Comparison of ENCODE assay signal across 26 cellular contexts in the genomic region with DNA sequence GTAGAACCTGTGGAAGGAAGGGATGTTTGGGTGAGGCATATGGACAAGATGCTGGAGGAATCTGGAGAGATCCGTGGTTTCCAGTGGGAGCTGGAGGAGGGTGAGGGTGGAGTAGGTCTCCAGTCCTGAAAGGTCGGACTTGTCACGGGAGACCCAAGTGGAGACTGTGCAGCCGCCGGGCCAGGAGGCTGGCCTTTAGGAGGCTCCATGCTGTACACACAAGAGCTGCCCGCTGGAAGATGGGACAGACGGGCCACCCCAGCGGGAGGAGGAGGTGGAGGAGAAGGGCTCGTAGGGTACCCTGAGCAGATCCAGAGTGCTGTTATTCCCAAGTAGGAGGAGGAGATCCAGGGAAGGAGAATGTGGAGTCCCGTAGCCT.
DNase-seq lines count a peak whose midpoint lies in the region; ATAC-seq and TF ChIP-seq lines count a peak whose summit lies in the region.
"Had no signal": no experiment of that assay in that cellular context is flagged by ENCODE, and none has a peak within 500 bp of the region (broad histone marks: within the 10 kb centered on the region; RNA-seq: fewer than 3 reads in every experiment).

No MANE protein-coding gene starts in this region.

- no peak for TF ChIP-seq POLR2A in spleen (IDR thresholded peaks at IDR 0.05)

- H3K4me1 Mint-ChIP-seq in T-helper 2 cell treated with Interferon-gamma antibody and Interleukin-4, amounts not matched to agents 5 μg/mL and 100 μg/mL, for 36 hours (ENCODE audit: low read depth) = peaks cover 5% of the 10 kb centered on the region
- H3K4me1 Mint-ChIP-seq in CD14-positive monocyte = peaks cover under 1% of the 10 kb centered on the region

- H3K9me3 ChIP-seq in spleen (no peaks in the 10 kb centered on the region), SJCRH30 (replicated peaks) (no peaks in the 10 kb centered on the region)
- H3K9me3 ChIP-seq: esophagus squamous epithelium, heart right ventricle, MG63 had no signal

- H3K36me3 ChIP-seq in spleen (peaks cover 0 to 56% (median 0%) of the 10 kb centered on the region in 6 donors), SJCRH30 (no peaks in the 10 kb centered on the region), brain microvascular endothelial cell (replicated peaks) (no peaks in the 10 kb centered on the region)
- H3K36me3 ChIP-seq: esophagus squamous epithelium, MG63 had no signal

- no peaks in the 10 kb centered on the region for H3K9me3 Mint-ChIP-seq in T-helper 2 cell treated with Interferon-gamma antibody and Interleukin-4, amounts not matched to agents 5 μg/mL and 100 μg/mL, for 36 hours
- H3K9me3 Mint-ChIP-seq in CD14-positive monocyte = peaks cover 0 to 3% (median 0%) of the 10 kb centered on the region in 7 donors
- H3K9me3 Mint-ChIP-seq: activated T-cell treated with anti-CD3 and anti-CD28 coated beads, Interleukin-2, amount 50 U/mL, for 24 hours had no signal

- no peak for DNase-seq in T-helper 2 cell treated with Interferon-gamma antibody and Interleukin-4, amounts not matched to agents 5 μg/mL and 100 μg/mL, for 36 hours (ENCODE audit: low spot score)
- DNase-seq in T-helper 2 cell = no peak
- DNase-seq in CD14-positive monocyte (ENCODE audit: low spot score) = peak; percentile 13
- DNase-seq in left lobe of liver (ENCODE audit: low spot score) = peak; percentile 29
- peak; percentile 68 for DNase-seq in spleen
- no peak for DNase-seq in amygdala (lab: John Stamatoyannopoulos, UW)
- no peak for DNase-seq in SJCRH30
- no peak for DNase-seq in brain microvascular endothelial cell
- DNase-seq: activated CD8-positive, alpha-beta T cell treated with anti-CD3 and anti-CD28 coated beads, Interleukin-2, amount 10 ng/mL, durations not matched to agents 7 days and 5 days; activated T-cell treated with anti-CD3 and anti-CD28 coated beads, Interleukin-2, amount 50 U/mL, for 24 hours; amniotic stem cell; cortex of kidney; esophagus squamous epithelium; foreskin melanocyte; heart right ventricle; KG1; mesenchymal stem cell; MG63; NCI-H1105 treated with DMSO at 0.1 percent for 48 hours; NCI-H1930; NCI-H2227 treated with DMSO at 0.1 percent for 48 hours; NCI-H69; trophoblast cell had no signal

- H3K27ac Mint-ChIP-seq in T-helper 2 cell treated with Interferon-gamma antibody and Interleukin-4, amounts not matched to agents 5 μg/mL and 100 μg/mL, for 36 hours = peak overlapping the region; percentile 20
- H3K27ac Mint-ChIP-seq in CD14-positive monocyte = no peak overlapping the region
- H3K27ac Mint-ChIP-seq: activated CD8-positive, alpha-beta T cell treated with anti-CD3 and anti-CD28 coated beads, Interleukin-2, amount 10 ng/mL, durations not matched to agents 7 days and 5 days; activated T-cell treated with anti-CD3 and anti-CD28 coated beads, Interleukin-2, amount 50 U/mL, for 24 hours had no signal

- no peaks in the 10 kb centered on the region for H3K27me3 ChIP-seq in spleen (replicated peaks in 1 of 7)
- H3K27me3 ChIP-seq in SJCRH30 = no peaks in the 10 kb centered on the region
- H3K27me3 ChIP-seq in brain microvascular endothelial cell (replicated peaks) = no peaks in the 10 kb centered on the region
- H3K27me3 ChIP-seq: esophagus squamous epithelium, heart right ventricle, MG63 had no signal

- H3K4me3 Mint-ChIP-seq in T-helper 2 cell treated with Interferon-gamma antibody and Interleukin-4, amounts not matched to agents 5 μg/mL and 100 μg/mL, for 36 hours = no peak overlapping the region
- no peak overlapping the region for H3K4me3 Mint-ChIP-seq in CD14-positive monocyte
- H3K4me3 Mint-ChIP-seq: activated CD8-positive, alpha-beta T cell treated with anti-CD3 and anti-CD28 coated beads, Interleukin-2, amount 10 ng/mL, durations not matched to agents 7 days and 5 days; activated T-cell treated with anti-CD3 and anti-CD28 coated beads, Interleukin-2, amount 50 U/mL, for 24 hours had no signal

- H3K4me1 ChIP-seq in spleen = peaks cover 0 to 9% (median 5%) of the 10 kb centered on the region in 6 donors
- no peaks in the 10 kb centered on the region; the same call in 1 of the 2 replicates for H3K4me1 ChIP-seq in SJCRH30

- H3K36me3 Mint-ChIP-seq in T-helper 2 cell treated with Interferon-gamma antibody and Interleukin-4, amounts not matched to agents 5 μg/mL and 100 μg/mL, for 36 hours (ENCODE audit: low read depth) = no peaks in the 10 kb centered on the region
- H3K36me3 Mint-ChIP-seq in CD14-positive monocyte = peaks cover 10 to 42% of the 10 kb centered on the region in 2 donors

- in situ Hi-C loops in brain microvascular endothelial cell (cut with HindIII; ENCODE audit: low pct_ligation_motif_present, low sequenced_read_pairs) = no loop called here

- intact Hi-C loops in CD14-positive monocyte (cut with micrococcal nuclease) = no loop called here
- intact Hi-C loops in spleen (cut with DNase I; ENCODE audit: low total_unique reads) = no loop called here

- ATAC-seq in left lobe of liver = no peak
- ATAC-seq: activated CD4-positive, CD25-positive, alpha-beta regulatory T cell treated with anti-CD3 and anti-CD28 coated beads, Interleukin-2, amount 50 U/mL, for 24 hours; activated CD8-positive, alpha-beta T cell treated with anti-CD3 and anti-CD28 coated beads, Interleukin-2, amount 10 ng/mL, durations not matched to agents 7 days and 5 days; HCT116; heart right ventricle had no signal

- WGBS in spleen, 5 donors = 94 to 99% (median 95%) methylated on average over 10 of the region's 10 CpGs

- no peak for TF ChIP-seq CTCF in CD14-positive monocyte (IDR thresholded peaks at IDR 0.05)
- no peak for TF ChIP-seq CTCF in spleen (IDR thresholded peaks at IDR 0.05 in 8 of 11, conservative IDR thresholded peaks at IDR 0.05 in 3 of 11)
- no peak for TF ChIP-seq CTCF in brain microvascular endothelial cell (IDR thresholded peaks at IDR 0.05; ENCODE audit: low read depth, low read length, missing control alignments)

- H3K4me3 ChIP-seq in spleen (no peak overlapping the region), SJCRH30 (no peak overlapping the region), brain microvascular endothelial cell (ENCODE audit: low read depth, low read length) (no peak overlapping the region)
- H3K4me3 ChIP-seq: esophagus squamous epithelium, heart right ventricle, MG63 had no signal

- H3K27me3 Mint-ChIP-seq in T-helper 2 cell treated with Interferon-gamma antibody and Interleukin-4, amounts not matched to agents 5 μg/mL and 100 μg/mL, for 36 hours (ENCODE audit: low read depth) = no peaks in the 10 kb centered on the region
- H3K27me3 Mint-ChIP-seq in CD14-positive monocyte (ENCODE audit: low read depth in 3 of 3) = peaks cover 0 to 1% (median 0%) of the 10 kb centered on the region in 3 donors
- H3K27me3 Mint-ChIP-seq: activated T-cell treated with anti-CD3 and anti-CD28 coated beads, Interleukin-2, amount 50 U/mL, for 24 hours had no signal

- H3K27ac ChIP-seq in spleen = no peak overlapping the region
- no peak overlapping the region for H3K27ac ChIP-seq in SJCRH30
- H3K27ac ChIP-seq in brain microvascular endothelial cell = no peak overlapping the region
- H3K27ac ChIP-seq: 22Rv1, esophagus squamous epithelium, heart right ventricle had no signal

Comparison
In these comparisons a context has a peak if more than half of its experiments do, and no peak if none do; other contexts are left out.
1. DNase-seq: peak in CD14-positive monocyte (single experiment), left lobe of liver (single experiment) and spleen (single experiment); none in T-helper 2 cell treated with Interferon-gamma antibody and Interleukin-4, amounts not matched to agents 5 μg/mL and 100 μg/mL, for 36 hours (single experiment), T-helper 2 cell (0 of 5), amygdala (0 of 56), SJCRH30 (0 of 2) and brain microvascular endothelial cell (single experiment).